1 cellular context compared by ENCODE assay signal in genomic region chr2:113034016-113034415, GRCh38.
A peak's percentile ranks its signal among the peaks of the same experiment; 100 is the strongest.
TF ChIP-seq lines count a peak whose summit lies in the region.

No MANE protein-coding gene starts in this region.

TF ChIP-seq in K562, 482 proteins besides CTCF, POLR2A, EP300 and RAD21 (continues in another document):
- TF ChIP-seq FOSL1 (tag; conservative IDR thresholded peaks at IDR 0.05): peak; percentile 41; the same call in 1 of the 2 replicates
- peak; percentile 46; the same call in 1 of the 2 replicates for TF ChIP-seq MTA3 (IDR thresholded peaks at IDR 0.05; ENCODE audit: borderline replicate concordance)
- TF ChIP-seq TRIM24 (IDR thresholded peaks at IDR 0.05): peak; percentile 88 to 90
- TF ChIP-seq SMAD1 (IDR thresholded peaks at IDR 0.05; ENCODE audit: low read depth, low read length, partially characterized antibody): peak; percentile 3
- no peak for TF ChIP-seq BACH1 (tag; IDR thresholded peaks at IDR 0.05)
- TF ChIP-seq DPF2 (IDR thresholded peaks at IDR 0.05): peak; percentile 83
- peak; percentile 60; the same call in 1 of the 2 replicates for TF ChIP-seq MTA1 (IDR thresholded peaks at IDR 0.05; ENCODE audit: borderline replicate concordance)
- TF ChIP-seq ESRRB (CRISPR knock-in tag; IDR thresholded peaks at IDR 0.05; ENCODE audit: borderline replicate concordance): no peak
- TF ChIP-seq HMG20A (CRISPR knock-in tag; conservative IDR thresholded peaks at IDR 0.05): peak; percentile 10; the same call in 1 of the 2 replicates
- 0 out of 2 replicates have a peak, but pooled peaks have one; percentile 26 for TF ChIP-seq CXXC5 (CRISPR knock-in tag; IDR thresholded peaks at IDR 0.05)
- peak; percentile 71 for TF ChIP-seq NFIC (IDR thresholded peaks at IDR 0.05)
- 0 out of 2 replicates have a peak, but pooled peaks have one; percentile 32 for TF ChIP-seq POLR2AphosphoS5 (IDR thresholded peaks at IDR 0.05; ENCODE audit: control insufficient read depth, insufficient read depth, low read depth, low read length)
- peak; percentile 63; the same call in 1 of the 2 replicates for TF ChIP-seq CTBP1 (IDR thresholded peaks at IDR 0.05; ENCODE audit: borderline replicate concordance)
- no peak for TF ChIP-seq ZNF23 (CRISPR knock-in tag; IDR thresholded peaks at IDR 0.05)
- no peak for TF ChIP-seq NR4A1 (CRISPR knock-in tag; IDR thresholded peaks at IDR 0.05)
- 0 out of 2 replicates have a peak, but pooled peaks have one; percentile 26 for TF ChIP-seq NR4A1 (tag; IDR thresholded peaks at IDR 0.05)
- TF ChIP-seq NCOA1 (IDR thresholded peaks at IDR 0.05; ENCODE audit: low read depth): peak; percentile 50; the same call in 1 of the 2 replicates
- TF ChIP-seq ZNF311 (CRISPR knock-in tag; IDR thresholded peaks at IDR 0.05): 0 out of 2 replicates have a peak, but pooled peaks have one; percentile 30
- TF ChIP-seq TBL1XR1 (IDR thresholded peaks at IDR 0.05; ENCODE audit: low read length in 2 of 2): peak in 1 of 2 experiments; percentile 26; a peak in 1 of 4 replicates
- peak; percentile 28 to 55; a peak in 1 of 4 replicates for TF ChIP-seq MLLT1 (IDR thresholded peaks at IDR 0.05)
- 0 out of 2 replicates have a peak, but pooled peaks have one; percentile 28 for TF ChIP-seq OTX1 (CRISPR knock-in tag; IDR thresholded peaks at IDR 0.05)
- TF ChIP-seq HIVEP1 (CRISPR knock-in tag; IDR thresholded peaks at IDR 0.05): no peak
- TF ChIP-seq DMBX1 (CRISPR knock-in tag; IDR thresholded peaks at IDR 0.05; ENCODE audit: borderline replicate concordance): peak; percentile 69; the same call in 1 of the 2 replicates
- TF ChIP-seq SMARCA4 (IDR thresholded peaks at IDR 0.05): peak; percentile 89
- peak in 1 of 2 experiments; percentile 61; a peak in 2 of 4 replicates for TF ChIP-seq MAZ (CRISPR knock-in tag; conservative IDR thresholded peaks at IDR 0.05 in 1 of 2, IDR thresholded peaks at IDR 0.05 in 1 of 2)
- no peak for TF ChIP-seq ZNF592 (IDR thresholded peaks at IDR 0.05)
- no peak for TF ChIP-seq SAFB2 (IDR thresholded peaks at IDR 0.05; ENCODE audit: borderline replicate concordance, low read depth, low read length, severe bottlenecking)
- TF ChIP-seq KAT7 (CRISPR knock-in tag; IDR thresholded peaks at IDR 0.05; ENCODE audit: borderline replicate concordance): no peak
- no peak for TF ChIP-seq ADNP (tag; IDR thresholded peaks at IDR 0.05)
- TF ChIP-seq ZNF318 (IDR thresholded peaks at IDR 0.05; ENCODE audit: borderline replicate concordance in 1 of 2, low read depth in 1 of 2): no peak
- no peak for TF ChIP-seq FOXP1 (CRISPR knock-in tag; IDR thresholded peaks at IDR 0.05)
- TF ChIP-seq ZNF583 (CRISPR knock-in tag; IDR thresholded peaks at IDR 0.05): peak; percentile 83; the same call in 1 of the 2 replicates
- TF ChIP-seq ZNF224 (CRISPR knock-in tag; IDR thresholded peaks at IDR 0.05): no peak
- TF ChIP-seq TCF3 (CRISPR knock-in tag; IDR thresholded peaks at IDR 0.05): peak; percentile 94
- TF ChIP-seq ZNF766 (CRISPR knock-in tag; conservative IDR thresholded peaks at IDR 0.05): no peak
- TF ChIP-seq HCFC1 (IDR thresholded peaks at IDR 0.05; ENCODE audit: low read depth, low read length): no peak
- TF ChIP-seq ATF4 (CRISPR knock-in tag; IDR thresholded peaks at IDR 0.05): 0 out of 2 replicates have a peak, but pooled peaks have one; percentile 52
- TF ChIP-seq RBM34 (IDR thresholded peaks at IDR 0.05; ENCODE audit: borderline replicate concordance, insufficient read depth, low read length): no peak
- peak; percentile 16 to 83; a peak in 3 of 4 replicates for TF ChIP-seq RCOR1 (IDR thresholded peaks at IDR 0.05; ENCODE audit: borderline replicate concordance in 1 of 2, low read depth in 2 of 2, low read length in 2 of 2)
- TF ChIP-seq SNIP1 (IDR thresholded peaks at IDR 0.05; ENCODE audit: low read depth): no peak
- TF ChIP-seq POLR3A (IDR thresholded peaks at IDR 0.05; ENCODE audit: borderline replicate concordance, extremely low read depth, insufficient read depth, insufficient read length): no peak
- TF ChIP-seq MECOM (CRISPR knock-in tag; IDR thresholded peaks at IDR 0.05): 0 out of 2 replicates have a peak, but pooled peaks have one; percentile 5
- peak; percentile 55; the same call in 1 of the 2 replicates for TF ChIP-seq FOXM1 (IDR thresholded peaks at IDR 0.05; ENCODE audit: low read depth)
- no peak for TF ChIP-seq FOXM1 (CRISPR knock-in tag; IDR thresholded peaks at IDR 0.05; ENCODE audit: low read depth)
